ENCODE assay signal across 8 cellular contexts in the genomic region with DNA sequence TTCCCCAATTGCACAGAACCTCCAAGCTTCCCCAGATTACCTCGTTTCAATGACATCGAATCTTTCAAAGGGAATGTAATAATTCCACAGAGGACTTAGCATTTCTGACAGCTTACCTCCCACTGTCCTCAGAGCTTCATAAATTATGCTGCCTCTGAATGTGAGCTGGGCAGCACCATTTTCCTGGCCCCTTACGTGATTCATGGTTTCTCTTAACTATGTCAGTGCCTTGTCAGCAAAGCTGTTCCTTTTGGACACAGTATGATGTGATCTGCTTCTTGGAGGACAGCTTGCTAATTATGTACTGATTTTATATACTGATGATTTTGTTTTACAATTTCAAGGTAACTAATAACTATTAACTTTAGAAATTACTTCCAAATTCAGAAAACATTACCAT. TPM values are rescaled to one million over a fixed set of nuclear protein-coding genes. Genes with fewer than 3 reads are reported as not detected.
DNase-seq lines count a peak whose midpoint lies in the region; ATAC-seq and TF ChIP-seq lines count a peak whose summit lies in the region.

No MANE protein-coding gene starts in this region.

- ATAC-seq in omental fat pad (ENCODE audit: low FRiP score), result peak; percentile 88

- TF ChIP-seq CTCF in omental fat pad (IDR thresholded peaks at IDR 0.05) (no peak), GM20000 (IDR thresholded peaks at IDR 0.05; ENCODE audit: extremely low read depth, missing control alignments) (no peak)

- no peak for TF ChIP-seq POLR2A in erythroblast (IDR thresholded peaks at IDR 0.05; ENCODE audit: low read length)

- DNase-seq in GM03348 (ENCODE audit: low spot score) (peak; percentile 34), RPMI7951 (ENCODE audit: low read depth) (peak; percentile 25), erythroblast (lab: John Stamatoyannopoulos, UW) (peak; percentile 71 to 75), omental fat pad (ENCODE audit: low spot score) (no peak), GM20000 (ENCODE audit: low spot score) (no peak), COR-L47 (lab: John Stamatoyannopoulos, UW) (no peak), COLO829 (ENCODE audit: low spot score) (no peak)
- no peak for DNase-seq in stimulated activated CD4-positive, alpha-beta T cell treated with anti-CD3 and anti-CD28 coated beads, Interleukin-4, amount 100 ng/mL, for 4 hours

RNA-seq across cellular contexts. Expression of a gene that starts 27.7 kb away (rescaled TPM):
- total RNA-seq in RPMI7951 (2014; rRNA removed; shearing (Covaris generic)), result 23.5 and 27.6 TPM in 2 replicates
- 10 to 100 TPM; 25.9 to 94.6 (median 41.8) TPM for total RNA-seq in omental fat pad

Comparison
In these comparisons a context has a peak if more than half of its experiments do, and no peak if none do; other contexts are left out.
1. DNase-seq: peak in GM03348 (single experiment), RPMI7951 (single experiment) and erythroblast (2 of 2); none in omental fat pad (single experiment), GM20000 (single experiment), stimulated activated CD4-positive, alpha-beta T cell treated with anti-CD3 and anti-CD28 coated beads, Interleukin-4, amount 100 ng/mL, for 4 hours (0 of 2), COR-L47 (single experiment) and COLO829 (single experiment).